In genomic region chr2:236665130-236665529, GRCh38 we compare ENCODE assay signal across 16 cellular contexts.
"Had no signal": no experiment of that assay in that cellular context is flagged by ENCODE, and none has a peak within 500 bp of the region (broad histone marks: within the 10 kb centered on the region; RNA-seq: fewer than 3 reads in every experiment).

No MANE protein-coding gene starts in this region.

- ATAC-seq: activated T-helper 17 cell treated with anti-CD3 and anti-CD28 coated beads, Interleukin-2, amount 50 U/mL, for 72 hours; psoas muscle; right lobe of liver; stimulated activated naive CD8-positive, alpha-beta T cell treated with anti-CD3 and anti-CD28 coated beads, Interleukin-15, Interleukin-2, amounts not matched to agents 100 U/mL and 50 U/mL, for 24 hours had no signal

- H3K4me3 ChIP-seq: ascending aorta, dorsolateral prefrontal cortex, neural progenitor cell, psoas muscle, right lobe of liver, smooth muscle cell, transverse colon had no signal

- H3K36me3 ChIP-seq: ascending aorta, neural progenitor cell, right lobe of liver, transverse colon had no signal

- H3K27me3 ChIP-seq: ascending aorta, foreskin keratinocyte, neural progenitor cell, right lobe of liver, transverse colon had no signal

- H3K4me1 ChIP-seq: right lobe of liver had no signal

- DNase-seq: activated CD4-positive, alpha-beta T cell treated with anti-CD3 and anti-CD28 coated beads, Interleukin-2, amount 10 ng/mL, durations not matched to agents 24 days and 14 days; activated CD4-positive, CD25-positive, alpha-beta regulatory T cell; activated naive CD4-positive, alpha-beta T cell treated with Interleukin-2 at 50 U/mL for 16 hours; dorsolateral prefrontal cortex; psoas muscle; right lobe of liver; stimulated activated CD4-positive, alpha-beta T cell treated with anti-CD3 and anti-CD28 coated beads, Interleukin-4, amount 100 ng/mL, for 4 hours; stimulated activated CD8-positive, alpha-beta memory T cell treated with anti-CD3 and anti-CD28 coated beads, Interleukin-4, amount 100 ng/mL, for 48 hours; stimulated activated naive CD8-positive, alpha-beta T cell treated with anti-CD3 and anti-CD28 coated beads, Interleukin-15, Interleukin-2, amounts not matched to agents 100 U/mL and 50 U/mL, for 24 hours; SW 1271; transverse colon had no signal

- H3K27ac ChIP-seq: ascending aorta, dorsolateral prefrontal cortex, foreskin keratinocyte, neural progenitor cell, psoas muscle, right lobe of liver had no signal

- H3K9me3 ChIP-seq: ascending aorta, right lobe of liver, transverse colon had no signal
